In genomic region chr10:78886129-78886528, GRCh38 we compare ENCODE assay signal across 7 cellular contexts.
"Had no signal": no experiment of that assay in that cellular context is flagged by ENCODE, and none has a peak within 500 bp of the region (broad histone marks: within the 10 kb centered on the region; RNA-seq: fewer than 3 reads in every experiment).

No MANE protein-coding gene starts in this region.

- H3K4me3 ChIP-seq: GM23248 had no signal

- FAIRE-seq: HTR-8/SVneo had no signal

- H2AFZ ChIP-seq: GM23248 had no signal

- DNase-seq: GM23248, GOT3, H9, HCEC 1CT, HFFc6, KG1 had no signal

- H3K9ac ChIP-seq: GM23248 had no signal

- H3K27ac ChIP-seq: GM23248 had no signal
